ENCODE assay signal across 35 cellular contexts in genomic region chr1:240226102-240226501, GRCh38.
"Had no signal": no experiment of that assay in that cellular context is flagged by ENCODE, and none has a peak within 500 bp of the region (broad histone marks: within the 10 kb centered on the region; RNA-seq: fewer than 3 reads in every experiment).

No MANE protein-coding gene starts in this region.

- H3K27me3 ChIP-seq: MG63 had no signal

- DNase-seq: Karpas-422, Kasumi-1, MG63, MM.1S, MV-4-11, NCI-H1048, NCI-H1092, NCI-H1092 treated with DMSO at 0.1 percent for 48 hours, NCI-H1105, NCI-H1105 treated with DMSO at 0.1 percent for 48 hours, NCI-H1417, NCI-H1417 treated with DMSO at 0.1 percent for 48 hours, NCI-H1436, NCI-H1436 treated with DMSO at 0.1 percent for 48 hours, NCI-H146, NCI-H1694, NCI-H1694 treated with DMSO at 0.1 percent for 48 hours, NCI-H187, NCI-H187 treated with DMSO at 0.1 percent for 48 hours, NCI-H1930, NCI-H2029, NCI-H2029 treated with DMSO at 0.1 percent for 48 hours, NCI-H2081, NCI-H2081 treated with DMSO at 0.1 percent for 48 hours, NCI-H2171, NCI-H2171 treated with DMSO at 0.1 percent for 48 hours, NCI-H2227 treated with DMSO at 0.1 percent for 48 hours, NCI-H226, NCI-H345, NCI-H446, NCI-H446 treated with DMSO at 0.1 percent for 48 hours, NCI-H510A, NCI-H510A treated with DMSO at 0.1 percent for 48 hours, NCI-H524, NCI-H524 treated with DMSO at 0.1 percent for 48 hours had no signal

- H3K4me3 ChIP-seq: MG63 had no signal
